11 cellular contexts compared by ENCODE assay signal in genomic region chr13:33757713-33758112, GRCh38.
A peak's percentile ranks its signal among the peaks of the same experiment; 100 is the strongest.
DNase-seq lines count a peak whose midpoint lies in the region; ATAC-seq and TF ChIP-seq lines count a peak whose summit lies in the region.
"Had no signal": no experiment of that assay in that cellular context is flagged by ENCODE, and none has a peak within 500 bp of the region (broad histone marks: within the 10 kb centered on the region; RNA-seq: fewer than 3 reads in every experiment).

No MANE protein-coding gene starts in this region.

- no peak for TF ChIP-seq CTCF in gastroesophageal sphincter (IDR thresholded peaks at IDR 0.05)

- H3K4me1 Mint-ChIP-seq in CD4-positive, alpha-beta memory T cell: no peaks in the 10 kb centered on the region

- CTCF ChIA-PET in CD4-positive, alpha-beta memory T cell (lab: Charles Lee; ENCODE audit: partially characterized antibody): no interaction called here

- 60 to 64% methylated on average over 2 of the region's 2 CpGs for WGBS in gastroesophageal sphincter (ENCODE audit: low coverage in 1 of 2), 2 donors

- H3K9me3 ChIP-seq in CD4-positive, alpha-beta memory T cell (ENCODE audit: control insufficient read depth in 1 of 2, low read length in 2 of 2): no peaks in the 10 kb centered on the region
- no peaks in the 10 kb centered on the region for H3K9me3 ChIP-seq in gastroesophageal sphincter
- H3K9me3 ChIP-seq: thyroid gland had no signal

- H3K27me3 ChIP-seq in CD4-positive, alpha-beta memory T cell (ENCODE audit: insufficient read depth, low read length): no peaks in the 10 kb centered on the region
- no peaks in the 10 kb centered on the region for H3K27me3 ChIP-seq in gastroesophageal sphincter
- H3K27me3 ChIP-seq: thyroid gland had no signal

- no peaks in the 10 kb centered on the region for H3K4me1 ChIP-seq in CD4-positive, alpha-beta memory T cell (ENCODE audit: insufficient read depth, low read length)
- H3K4me1 ChIP-seq in gastroesophageal sphincter: no peaks in the 10 kb centered on the region

- POLR2A ChIA-PET in CD4-positive, alpha-beta memory T cell (lab: Charles Lee; ENCODE audit: partially characterized antibody): no interaction called here

- no peaks in the 10 kb centered on the region for H3K36me3 Mint-ChIP-seq in CD4-positive, alpha-beta memory T cell
- H3K36me3 Mint-ChIP-seq: brain had no signal

- no peak overlapping the region for H3K27ac Mint-ChIP-seq in CD4-positive, alpha-beta memory T cell
- H3K27ac Mint-ChIP-seq: brain had no signal

- no peaks in the 10 kb centered on the region for H3K9me3 Mint-ChIP-seq in CD4-positive, alpha-beta memory T cell

- H3K27ac ChIP-seq in CD4-positive, alpha-beta memory T cell (ENCODE audit: low read depth, low read length): no peak overlapping the region
- H3K27ac ChIP-seq in gastroesophageal sphincter: no peak overlapping the region
- H3K27ac ChIP-seq: thyroid gland had no signal

- H3K27me3 Mint-ChIP-seq in CD4-positive, alpha-beta memory T cell: peaks cover 0 to 2% of the 10 kb centered on the region in 2 donors
- H3K27me3 Mint-ChIP-seq: brain had no signal

- no peaks in the 10 kb centered on the region for H3K36me3 ChIP-seq in CD4-positive, alpha-beta memory T cell (ENCODE audit: insufficient read depth, low read length)
- no peaks in the 10 kb centered on the region for H3K36me3 ChIP-seq in gastroesophageal sphincter
- H3K36me3 ChIP-seq: thyroid gland had no signal

- no peak overlapping the region for H3K4me3 ChIP-seq in CD4-positive, alpha-beta memory T cell (ENCODE audit: low read length in 2 of 2)
- no peak overlapping the region for H3K4me3 ChIP-seq in gastroesophageal sphincter
- H3K4me3 ChIP-seq: thyroid gland had no signal

- DNase-seq in pons (ENCODE audit: low spot score): peak; percentile 74
- DNase-seq in CD4-positive, alpha-beta memory T cell: no peak
- no peak for DNase-seq in stimulated activated CD4-positive, alpha-beta T cell treated with anti-CD3 and anti-CD28 coated beads, Interleukin-12 subunit alpha, Interleukin-12 subunit beta, amount 100 ng/mL, for 4 hours
- DNase-seq: Calu3, thyroid gland had no signal

- intact Hi-C loops in CD4-positive, alpha-beta memory T cell (cut with micrococcal nuclease): no loop called here

- TF ChIP-seq POLR2A in gastroesophageal sphincter (IDR thresholded peaks at IDR 0.05): no peak

- peak; percentile 75 for ATAC-seq in GM18907 (IDR thresholded peaks at IDR 0.05; ENCODE audit: unreplicated experiment)
- peak; percentile 78 for ATAC-seq in HG02642 (IDR thresholded peaks at IDR 0.05; ENCODE audit: poor library complexity, unreplicated experiment)
- ATAC-seq in HG03457 (IDR thresholded peaks at IDR 0.05; ENCODE audit: unreplicated experiment): peak; percentile 59
- no peak for ATAC-seq in GM18517 (IDR thresholded peaks at IDR 0.05; ENCODE audit: unreplicated experiment)
- ATAC-seq in gastroesophageal sphincter: no peak

- TF ChIP-seq EP300 in gastroesophageal sphincter (IDR thresholded peaks at IDR 0.05): no peak

- no peak overlapping the region for H3K4me3 Mint-ChIP-seq in CD4-positive, alpha-beta memory T cell
- H3K4me3 Mint-ChIP-seq: brain had no signal

Comparison
In these comparisons a context has a peak if more than half of its experiments do, and no peak if none do; other contexts are left out.
1. ATAC-seq: peak in GM18907 (single experiment), HG02642 (single experiment) and HG03457 (single experiment); none in GM18517 (single experiment) and gastroesophageal sphincter (single experiment).